8 cellular contexts compared by ENCODE assay signal in genomic region chr12:96501139-96501741, GRCh38. TPM values are rescaled to one million over a fixed set of nuclear protein-coding genes. Genes with fewer than 3 reads are reported as not detected.
A peak's percentile ranks its signal among the peaks of the same experiment; 100 is the strongest.
DNase-seq lines count a peak whose midpoint lies in the region; ATAC-seq lines count a peak whose summit lies in the region.

No MANE protein-coding gene starts in this region.

- peak overlapping the region; percentile 39 for H3K27ac ChIP-seq in mesodermal cell (ENCODE audit: low read depth, low read length, severe bottlenecking)

- peak overlapping the region; percentile 96 for H3K27ac Mint-ChIP-seq in central memory CD8-positive, alpha-beta T cell (ENCODE audit: low read depth)

- peak overlapping the region; percentile 0 for H3K4me3 Mint-ChIP-seq in central memory CD8-positive, alpha-beta T cell

- ATAC-seq in GM19455 (IDR thresholded peaks at IDR 0.05; ENCODE audit: unreplicated experiment) (peak; percentile 70), HG03460 (IDR thresholded peaks at IDR 0.05; ENCODE audit: unreplicated experiment) (peak; percentile 79)
- ATAC-seq in central memory CD8-positive, alpha-beta T cell (replicated peaks; ENCODE audit: extremely low read depth, poor library complexity, severe bottlenecking): peak; percentile 86

- H3K27me3 Mint-ChIP-seq in central memory CD8-positive, alpha-beta T cell: no peaks in the 10 kb centered on the region

- WGBS in mesodermal cell (ENCODE audit: insufficient coverage in 2 of 2), 2 experiments: 70 to 80% methylated on average over 2 of the region's 5 CpGs

- H3K36me3 ChIP-seq in mesodermal cell (ENCODE audit: control insufficient read depth, insufficient read depth, low read length): no peaks in the 10 kb centered on the region

- H3K9me3 ChIP-seq in mesodermal cell (ENCODE audit: control insufficient read depth, low read length): no peaks in the 10 kb centered on the region

- H3K36me3 Mint-ChIP-seq in central memory CD8-positive, alpha-beta T cell (ENCODE audit: insufficient read depth): no peaks in the 10 kb centered on the region

- H3K4me1 ChIP-seq in mesodermal cell (ENCODE audit: control insufficient read depth, insufficient read depth, low read length, poor library complexity, severe bottlenecking): peaks cover 16% of the 10 kb centered on the region

- peaks cover 45% of the 10 kb centered on the region for H3K4me1 Mint-ChIP-seq in central memory CD8-positive, alpha-beta T cell

- DNase-seq in DMS153 (lab: John Stamatoyannopoulos, UW) (peak; percentile 45), SW 1271 (lab: John Stamatoyannopoulos, UW) (peak; percentile 75 to 94), NCI-H128 (lab: John Stamatoyannopoulos, UW; ENCODE audit: unreplicated experiment) (no peak), midbrain (lab: John Stamatoyannopoulos, UW) (no peak)
- no peak for DNase-seq in central memory CD8-positive, alpha-beta T cell (ENCODE audit: low spot score in 2 of 2)

- no peak overlapping the region for H3K4me3 ChIP-seq in mesodermal cell (ENCODE audit: extremely low read depth, insufficient read depth, low read length, poor library complexity, severe bottlenecking)

- H3K9me3 Mint-ChIP-seq in central memory CD8-positive, alpha-beta T cell: peaks cover 5% of the 10 kb centered on the region

RNA-seq across cellular contexts. Expression of gene CFAP54, which starts 11.9 kb away (rescaled TPM):
- polyA plus RNA-seq in mesodermal cell (2013, experiment 1 of 2): 0.41 TPM
- 0.81 TPM for polyA plus RNA-seq in mesodermal cell (2013, experiment 2 of 2)

Comparison
In these comparisons a context has a peak if more than half of its experiments do, and no peak if none do; other contexts are left out.
1. DNase-seq: peak in DMS153 (single experiment) and SW 1271 (2 of 2); none in central memory CD8-positive, alpha-beta T cell (0 of 2), NCI-H128 (single experiment) and midbrain (single experiment).
2. Peak in every context shown above with its lines, with median percentiles within 50 percentile points of each other: ATAC-seq.